ENCODE assay signal across 24 cellular contexts in genomic region chr5:140024928-140025327, GRCh38. TPM values are rescaled to one million over a fixed set of nuclear protein-coding genes. Genes with fewer than 3 reads are reported as not detected.
"Had no signal": no experiment of that assay in that cellular context is flagged by ENCODE, and none has a peak within 500 bp of the region (broad histone marks: within the 10 kb centered on the region; RNA-seq: fewer than 3 reads in every experiment).

No MANE protein-coding gene starts in this region.

- H3K79me2 ChIP-seq: hepatocyte had no signal

- H3K9me3 ChIP-seq: breast epithelium, left ventricle myocardium inferior, sigmoid colon, thoracic aorta had no signal

- H3K36me3 ChIP-seq: breast epithelium, left ventricle myocardium inferior, sigmoid colon, thoracic aorta had no signal

- ATAC-seq: activated CD8-positive, alpha-beta T cell treated with anti-CD3 and anti-CD28 coated beads for 36 hours; activated naive CD8-positive, alpha-beta T cell treated with anti-CD3 and anti-CD28 coated beads, Interleukin-2, amount 50 U/mL, for 24 hours; stimulated activated effector memory CD8-positive, alpha-beta T cell treated with anti-CD3 and anti-CD28 coated beads, Interleukin-12 subunit alpha, Interleukin-12 subunit beta, amount 100 ng/mL, for 72 hours had no signal

- FAIRE-seq: colon, frontal cortex, small intestine, urothelium cell line had no signal

- H3K27ac ChIP-seq: breast epithelium, hepatocyte, left ventricle myocardium inferior, sigmoid colon, thoracic aorta had no signal

- H2AFZ ChIP-seq: hepatocyte had no signal

- H3K27me3 ChIP-seq: breast epithelium, sigmoid colon had no signal

- H3K4me2 ChIP-seq: hepatocyte had no signal

- DNase-seq: activated B cell treated with CpG ODN at 0.5 μM for 24 hours; activated CD4-positive, alpha-beta T cell treated with anti-CD3 and anti-CD28 coated beads, Interleukin-2, amount 50 U/mL, for 1 hour; activated CD8-positive, alpha-beta T cell treated with anti-CD3 and anti-CD28 coated beads for 36 hours; activated naive CD8-positive, alpha-beta T cell treated with anti-CD3 and anti-CD28 coated beads, Interleukin-2, amount 50 U/mL, for 24 hours; activated T-cell treated with anti-CD3 and anti-CD28 coated beads, Interleukin-2, amount 50 U/mL, for 48 hours; amygdala; effector memory CD4-positive, alpha-beta T cell; glutamatergic neuron; islet precursor cell; left ventricle myocardium inferior; posterior cingulate gyrus; sigmoid colon; small intestine; stimulated activated CD4-positive, alpha-beta T cell treated with anti-CD3 and anti-CD28 coated beads, Interleukin-4, amount 100 ng/mL, for 24 hours; T-helper 2 cell; trophoblast cell had no signal

- H3K4me3 ChIP-seq: breast epithelium, hepatocyte, left ventricle myocardium inferior, sigmoid colon, thoracic aorta had no signal

RNA-seq across cellular contexts. Expression of gene NRG2, which starts 18.2 kb away (rescaled TPM):
- total RNA-seq: activated T-helper 2 cell treated with anti-CD3 and anti-CD28 coated beads, Interferon-gamma antibody, Interleukin-2, Interleukin-4, amounts not matched to agents 10 μg/mL and 5 μg/mL and 100 μg/mL, durations not matched to agents 14 hours and 24 hours and 36 hours had no signal
